8 cellular contexts compared by ENCODE assay signal in genomic region chr2:226791056-226791486, GRCh38. TPM values are rescaled to one million over a fixed set of nuclear protein-coding genes. Genes with fewer than 3 reads are reported as not detected.
DNase-seq lines count a peak whose midpoint lies in the region; ATAC-seq, FAIRE-seq and TF ChIP-seq lines count a peak whose summit lies in the region.

No MANE protein-coding gene starts in this region.

- H3K27ac Mint-ChIP-seq in activated CD8-positive, alpha-beta memory T cell treated with anti-CD3 and anti-CD28 coated beads, Interleukin-2, amount 10 ng/mL, durations not matched to agents 7 days and 5 days, result peak overlapping the region; percentile 95
- peak overlapping the region; percentile 94 for H3K27ac Mint-ChIP-seq in T-helper 2 cell treated with Interferon-gamma antibody and Interleukin-4, amounts not matched to agents 5 μg/mL and 100 μg/mL, for 36 hours
- peak overlapping the region; percentile 97 to 100 (median 99) for H3K27ac Mint-ChIP-seq in naive B cell

- peak overlapping the region; percentile 96 for H3K27ac ChIP-seq in KOPT-K1 (ENCODE audit: low read depth, low read length, poor library complexity, severe bottlenecking)

- CTCF ChIA-PET in activated CD8-positive, alpha-beta memory T cell treated with anti-CD3 and anti-CD28 coated beads, Interleukin-2, amount 10 ng/mL, durations not matched to agents 7 days and 5 days (lab: Charles Lee), result interaction anchor here (1.2 to 6.9 kb wide), 2 partner anchors 9 to 19 kb away, joined by 3 to 58 read pairs; partner anchors contain the start of gene IRS1

- peak; percentile 72 for ATAC-seq in activated CD8-positive, alpha-beta memory T cell treated with anti-CD3 and anti-CD28 coated beads, Interleukin-2, amount 10 ng/mL, durations not matched to agents 7 days and 5 days
- peak; percentile 57 for ATAC-seq in GM21786 (IDR thresholded peaks at IDR 0.05; ENCODE audit: unreplicated experiment)
- peak; percentile 67 to 69 for ATAC-seq in naive B cell (ENCODE audit: low read depth in 2 of 2)

- H3K4me3 Mint-ChIP-seq in activated CD8-positive, alpha-beta memory T cell treated with anti-CD3 and anti-CD28 coated beads, Interleukin-2, amount 10 ng/mL, durations not matched to agents 7 days and 5 days, result peak overlapping the region; percentile 81
- peak overlapping the region; percentile 90 for H3K4me3 Mint-ChIP-seq in T-helper 2 cell treated with Interferon-gamma antibody and Interleukin-4, amounts not matched to agents 5 μg/mL and 100 μg/mL, for 36 hours
- peak overlapping the region; percentile 91 to 99 (median 96) for H3K4me3 Mint-ChIP-seq in naive B cell

- peaks cover 51% of the 10 kb centered on the region for H3K4me1 Mint-ChIP-seq in activated CD8-positive, alpha-beta memory T cell treated with anti-CD3 and anti-CD28 coated beads, Interleukin-2, amount 10 ng/mL, durations not matched to agents 7 days and 5 days
- peaks cover 31% of the 10 kb centered on the region for H3K4me1 Mint-ChIP-seq in T-helper 2 cell treated with Interferon-gamma antibody and Interleukin-4, amounts not matched to agents 5 μg/mL and 100 μg/mL, for 36 hours (ENCODE audit: low read depth)
- peaks cover 19 to 33% (median 32%) of the 10 kb centered on the region in 3 donors for H3K4me1 Mint-ChIP-seq in naive B cell

- FAIRE-seq in GM12891 (lab: Jason Lieb, UNC), result no peak

- H3K36me3 ChIP-seq in KOPT-K1 (ENCODE audit: insufficient read depth, low read length), result no peaks in the 10 kb centered on the region

- peak; percentile 84 for DNase-seq in activated CD8-positive, alpha-beta memory T cell treated with anti-CD3 and anti-CD28 coated beads, Interleukin-2, amount 10 ng/mL, durations not matched to agents 7 days and 5 days
- DNase-seq in activated CD8-positive, alpha-beta memory T cell treated with anti-CD3 and anti-CD28 coated beads, Interleukin-2, amount 50 U/mL, for 4 hours, result no peak
- no peak for DNase-seq in T-helper 2 cell treated with Interferon-gamma antibody and Interleukin-4, amounts not matched to agents 5 μg/mL and 100 μg/mL, for 36 hours (ENCODE audit: low spot score)
- DNase-seq in fibroblast of gingiva (ENCODE audit: low read depth) (peak; percentile 57), naive B cell (no peak), GM12891 (ENCODE audit: insufficient read length, low spot score) (no peak)

- no peaks in the 10 kb centered on the region for H3K9me3 ChIP-seq in KOPT-K1 (ENCODE audit: insufficient read depth, low read length, poor library complexity, severe bottlenecking)

- H3K9me3 Mint-ChIP-seq in activated CD8-positive, alpha-beta memory T cell treated with anti-CD3 and anti-CD28 coated beads, Interleukin-2, amount 10 ng/mL, durations not matched to agents 7 days and 5 days (ENCODE audit: low read depth), result no peaks in the 10 kb centered on the region
- no peaks in the 10 kb centered on the region for H3K9me3 Mint-ChIP-seq in T-helper 2 cell treated with Interferon-gamma antibody and Interleukin-4, amounts not matched to agents 5 μg/mL and 100 μg/mL, for 36 hours
- no peaks in the 10 kb centered on the region for H3K9me3 Mint-ChIP-seq in naive B cell

- peaks cover 11% of the 10 kb centered on the region for H3K36me3 Mint-ChIP-seq in activated CD8-positive, alpha-beta memory T cell treated with anti-CD3 and anti-CD28 coated beads, Interleukin-2, amount 10 ng/mL, durations not matched to agents 7 days and 5 days
- H3K36me3 Mint-ChIP-seq in T-helper 2 cell treated with Interferon-gamma antibody and Interleukin-4, amounts not matched to agents 5 μg/mL and 100 μg/mL, for 36 hours (ENCODE audit: low read depth), result peaks cover 6% of the 10 kb centered on the region
- no peaks in the 10 kb centered on the region for H3K36me3 Mint-ChIP-seq in naive B cell

- H3K27me3 Mint-ChIP-seq in activated CD8-positive, alpha-beta memory T cell treated with anti-CD3 and anti-CD28 coated beads, Interleukin-2, amount 10 ng/mL, durations not matched to agents 7 days and 5 days, result no peaks in the 10 kb centered on the region
- peaks cover 8% of the 10 kb centered on the region for H3K27me3 Mint-ChIP-seq in T-helper 2 cell treated with Interferon-gamma antibody and Interleukin-4, amounts not matched to agents 5 μg/mL and 100 μg/mL, for 36 hours (ENCODE audit: low read depth)
- H3K27me3 Mint-ChIP-seq in naive B cell, result no peaks in the 10 kb centered on the region

- TF ChIP-seq POLR2A in GM12891 (IDR thresholded peaks at IDR 0.05; ENCODE audit: low read depth, low read length), result no peak

TF ChIP-seq in GM12891, 5 proteins besides CTCF, POLR2A, EP300 and RAD21:
- no peak for TF ChIP-seq PAX5 (IDR thresholded peaks at IDR 0.05; ENCODE audit: insufficient read depth, low read length, severe bottlenecking)
- no peak for TF ChIP-seq POU2F2 (IDR thresholded peaks at IDR 0.05; ENCODE audit: low read depth, low read length)
- TF ChIP-seq TAF1 (IDR thresholded peaks at IDR 0.05; ENCODE audit: low read depth, low read length), result no peak
- TF ChIP-seq POLR2AphosphoS5 (IDR thresholded peaks at IDR 0.05; ENCODE audit: low read depth, low read length), result no peak
- no peak for TF ChIP-seq SPI1 (IDR thresholded peaks at IDR 0.05; ENCODE audit: low read depth, low read length)

RNA-seq across cellular contexts. Expression of gene IRS1, which starts 8.5 kb away (rescaled TPM):
- 1 to 10 TPM; 4.5 to 5.8 TPM for total RNA-seq in activated CD8-positive, alpha-beta memory T cell treated with anti-CD3 and anti-CD28 coated beads, Interleukin-2, amount 10 ng/mL, durations not matched to agents 7 days and 5 days
- polyA plus RNA-seq in naive B cell (ENCODE audit: low read depth in 6 of 6), result 1 to 10 TPM in 1 of 6 donors, under 1 TPM in 5; 0.43 to 2.7 (median 0.73) TPM
- polyA plus RNA-seq in GM12891 (2012; ENCODE audit: low read depth, missing spikeins), result 0.05 TPM

RNA-seq across cellular contexts. Expression of gene RHBDD1, which starts 44.8 kb away (rescaled TPM):
- total RNA-seq in activated CD8-positive, alpha-beta memory T cell treated with anti-CD3 and anti-CD28 coated beads, Interleukin-2, amount 10 ng/mL, durations not matched to agents 7 days and 5 days, result 10 to 100 TPM; 29.8 to 32.2 TPM
- 10 to 100 TPM; 30.6 to 63.5 (median 49.6) TPM for polyA plus RNA-seq in naive B cell (ENCODE audit: low read depth in 6 of 6)
- 10.2 TPM for polyA plus RNA-seq in GM12891 (2012; ENCODE audit: low read depth, missing spikeins)

Comparison
In these comparisons a context has a peak if more than half of its experiments do, and no peak if none do; other contexts are left out.
1. DNase-seq: peak in activated CD8-positive, alpha-beta memory T cell treated with anti-CD3 and anti-CD28 coated beads, Interleukin-2, amount 10 ng/mL, durations not matched to agents 7 days and 5 days (single experiment) and fibroblast of gingiva (single experiment); none in activated CD8-positive, alpha-beta memory T cell treated with anti-CD3 and anti-CD28 coated beads, Interleukin-2, amount 50 U/mL, for 4 hours (single experiment), T-helper 2 cell treated with Interferon-gamma antibody and Interleukin-4, amounts not matched to agents 5 μg/mL and 100 μg/mL, for 36 hours (single experiment), naive B cell (single experiment) and GM12891 (single experiment).
2. Peak in every context shown above with its lines, with median percentiles within 50 percentile points of each other: ATAC-seq, H3K27ac Mint-ChIP-seq and H3K4me3 Mint-ChIP-seq.